21 cellular contexts compared by ENCODE assay signal in the genomic region with DNA sequence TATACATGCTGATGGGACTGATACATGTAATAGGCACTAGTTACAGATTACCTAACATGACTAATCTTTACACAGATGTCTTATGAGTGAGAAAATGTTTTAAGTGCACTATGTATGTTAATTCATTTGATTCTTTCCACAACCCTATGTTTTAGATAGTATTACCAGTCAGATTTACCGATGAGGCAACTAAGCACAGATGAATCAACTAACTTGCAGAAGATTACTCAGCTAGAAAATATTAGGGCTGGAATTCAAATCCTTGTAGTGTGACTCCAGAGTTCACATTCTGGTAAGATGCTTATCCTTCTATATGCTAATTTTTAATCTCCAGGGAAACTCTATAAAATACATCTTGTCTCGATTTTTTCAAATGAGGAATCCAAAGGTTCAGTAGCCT.
A peak's percentile ranks its signal among the peaks of the same experiment; 100 is the strongest.
DNase-seq lines count a peak whose midpoint lies in the region; TF ChIP-seq lines count a peak whose summit lies in the region.
"Had no signal": no experiment of that assay in that cellular context is flagged by ENCODE, and none has a peak within 500 bp of the region (broad histone marks: within the 10 kb centered on the region; RNA-seq: fewer than 3 reads in every experiment).

No MANE protein-coding gene starts in this region.

- no peak overlapping the region for H3K27ac Mint-ChIP-seq in endodermal cell
- H3K27ac Mint-ChIP-seq: activated B cell treated with CpG ODN at 0.5 μM for 24 hours; activated CD8-positive, alpha-beta T cell treated with anti-CD3 and anti-CD28 coated beads for 36 hours; activated naive CD8-positive, alpha-beta T cell; CD8-positive, alpha-beta memory T cell; T-helper 2 cell treated with Interferon-gamma antibody and Interleukin-4, amounts not matched to agents 5 μg/mL and 100 μg/mL, for 36 hours had no signal

- H3K9me3 ChIP-seq in endodermal cell (ENCODE audit: control insufficient read depth, low read length) = no peaks in the 10 kb centered on the region
- H3K9me3 ChIP-seq: esophagus muscularis mucosa, lower lobe of right lung, neutrophil had no signal

- no peaks in the 10 kb centered on the region for H3K36me3 ChIP-seq in endodermal cell (ENCODE audit: control insufficient read depth, insufficient read depth, low read length)
- H3K36me3 ChIP-seq: esophagus muscularis mucosa, lower lobe of right lung, neutrophil had no signal

- H3K9ac ChIP-seq in endodermal cell (ENCODE audit: extremely low read depth, low read length, poor library complexity, severe bottlenecking) = no peak overlapping the region

- H3K27me3 Mint-ChIP-seq in endodermal cell (ENCODE audit: insufficient read depth) = no peaks in the 10 kb centered on the region
- H3K27me3 Mint-ChIP-seq: activated B cell treated with CpG ODN at 0.5 μM for 24 hours; activated CD8-positive, alpha-beta T cell treated with anti-CD3 and anti-CD28 coated beads for 36 hours; CD8-positive, alpha-beta memory T cell had no signal

- 86 to 100% methylated on average over 1 to 2 of the region's 2 CpGs for WGBS in endodermal cell (ENCODE audit: insufficient coverage in 1 of 2, insufficient read length in 1 of 2), 2 experiments

- intact Hi-C loops in cardiac septum (cut with DNase I) = no loop called here

- peaks cover 7% of the 10 kb centered on the region for H3K4me1 Mint-ChIP-seq in endodermal cell
- H3K4me1 Mint-ChIP-seq: activated B cell treated with CpG ODN at 0.5 μM for 24 hours; CD8-positive, alpha-beta memory T cell had no signal

- no peaks in the 10 kb centered on the region for H3K36me3 Mint-ChIP-seq in endodermal cell (ENCODE audit: low read depth)
- H3K36me3 Mint-ChIP-seq: activated naive CD8-positive, alpha-beta T cell; CD8-positive, alpha-beta memory T cell had no signal

- peaks cover 3% of the 10 kb centered on the region for H3K9me3 Mint-ChIP-seq in endodermal cell

- H3K4me1 ChIP-seq in endodermal cell (ENCODE audit: control insufficient read depth, insufficient read depth, low read length) = peaks cover 5% of the 10 kb centered on the region
- H3K4me1 ChIP-seq: esophagus muscularis mucosa, lower lobe of right lung had no signal

- POLR2A ChIA-PET in RWPE1 (lab: Yijun Ruan, JAX; ENCODE audit: low non-redundant PET) = no interaction called here

- no peaks in the 10 kb centered on the region for H3K27me3 ChIP-seq in endodermal cell (ENCODE audit: control insufficient read depth, insufficient read depth, low read length, poor library complexity, severe bottlenecking)
- H3K27me3 ChIP-seq: esophagus muscularis mucosa, neutrophil had no signal

- DNase-seq in AG10803 (ENCODE audit: low read depth) (peak; percentile 39), RWPE1 (ENCODE audit: low spot score) (peak; percentile 2), dedifferentiated amniotic fluid mesenchymal stem cell (ENCODE audit: extremely low spot score) (peak; percentile 45), kidney tubule cell (ENCODE audit: low spot score) (peak; percentile 82), COLO829 (ENCODE audit: low spot score) (no peak), endodermal cell (no peak), cardiac septum (ENCODE audit: low spot score) (no peak)
- no peak for DNase-seq in stimulated activated CD4-positive, alpha-beta T cell treated with anti-CD3 and anti-CD28 coated beads, Interleukin-2, amount 100 ng/mL, for 48 hours
- DNase-seq: activated B cell treated with CpG ODN at 0.5 μM for 24 hours; activated CD8-positive, alpha-beta T cell treated with anti-CD3 and anti-CD28 coated beads for 36 hours; activated T-cell treated with anti-CD3 and anti-CD28 coated beads, Interleukin-2, amount 50 U/mL, for 4 hours; caudate nucleus; CD8-positive, alpha-beta memory T cell; lower lobe of right lung; NCI-H1436 treated with DMSO at 0.1 percent for 48 hours; NCI-H2171 treated with DMSO at 0.1 percent for 48 hours; NCI-H69 had no signal

- H3K4me3 Mint-ChIP-seq in endodermal cell = no peak overlapping the region
- H3K4me3 Mint-ChIP-seq: activated B cell treated with CpG ODN at 0.5 μM for 24 hours; activated CD8-positive, alpha-beta T cell treated with anti-CD3 and anti-CD28 coated beads for 36 hours; activated naive CD8-positive, alpha-beta T cell; activated T-cell treated with anti-CD3 and anti-CD28 coated beads, Interleukin-2, amount 50 U/mL, for 4 hours; CD8-positive, alpha-beta memory T cell; T-helper 2 cell treated with Interferon-gamma antibody and Interleukin-4, amounts not matched to agents 5 μg/mL and 100 μg/mL, for 36 hours had no signal

- H3K4me3 ChIP-seq in AG10803 (ENCODE audit: low read length) (no peak overlapping the region), endodermal cell (ENCODE audit: low read length) (no peak overlapping the region)
- H3K4me3 ChIP-seq: esophagus muscularis mucosa, lower lobe of right lung had no signal

- TF ChIP-seq CTCF in AG10803 (conservative IDR thresholded peaks at IDR 0.05; ENCODE audit: low read length) (no peak), RWPE1 (conservative IDR thresholded peaks at IDR 0.05; ENCODE audit: low read depth) (no peak), endodermal cell (conservative IDR thresholded peaks at IDR 0.05) (no peak)

- H3K27ac ChIP-seq in RWPE1 = no peak overlapping the region
- no peak overlapping the region for H3K27ac ChIP-seq in endodermal cell (ENCODE audit: low read depth, low read length)
- H3K27ac ChIP-seq: esophagus muscularis mucosa, lower lobe of right lung, neutrophil had no signal

- CTCF ChIA-PET in RWPE1 (lab: Yijun Ruan, JAX) = no interaction called here

Comparison
In these comparisons a context has a peak if more than half of its experiments do, and no peak if none do; other contexts are left out.
1. DNase-seq: peak in AG10803 (single experiment), RWPE1 (single experiment), dedifferentiated amniotic fluid mesenchymal stem cell (single experiment) and kidney tubule cell (single experiment); none in COLO829 (single experiment), stimulated activated CD4-positive, alpha-beta T cell treated with anti-CD3 and anti-CD28 coated beads, Interleukin-2, amount 100 ng/mL, for 48 hours (0 of 2), endodermal cell (single experiment) and cardiac septum (single experiment).